20 cellular contexts compared by ENCODE assay signal in the genomic region with DNA sequence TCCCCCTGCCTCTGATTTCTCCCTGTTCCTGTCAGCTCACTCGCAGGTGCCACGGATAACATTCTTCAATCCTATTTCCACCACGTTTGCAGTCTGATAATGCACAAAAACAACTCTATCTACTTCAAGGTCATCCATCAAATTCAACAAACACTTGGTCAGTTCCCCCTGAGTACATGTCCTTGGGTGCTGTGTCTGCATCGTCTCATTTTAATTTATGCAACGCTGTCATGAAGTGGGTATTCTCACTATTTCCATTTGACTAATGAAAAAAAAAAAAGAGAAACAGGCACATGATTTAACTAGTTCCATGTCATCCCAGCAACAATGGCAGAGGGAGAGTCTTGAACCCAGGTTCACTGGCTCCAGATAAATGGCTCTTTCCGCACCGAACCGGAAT.
"Had no signal": no experiment of that assay in that cellular context is flagged by ENCODE, and none has a peak within 500 bp of the region (broad histone marks: within the 10 kb centered on the region; RNA-seq: fewer than 3 reads in every experiment).

No MANE protein-coding gene starts in this region.

- H3K4me3 Mint-ChIP-seq: endodermal cell; memory B cell; naive thymus-derived CD4-positive, alpha-beta T cell; nephron progenitor cell had no signal

- ATAC-seq: foreskin keratinocyte; lower lobe of right lung; naive thymus-derived CD4-positive, alpha-beta T cell; stimulated activated naive CD8-positive, alpha-beta T cell treated with anti-CD3 and anti-CD28 coated beads, Interleukin-15, Interleukin-2, amounts not matched to agents 100 U/mL and 50 U/mL, for 24 hours had no signal

- H3K4me1 Mint-ChIP-seq: memory B cell; naive thymus-derived CD4-positive, alpha-beta T cell had no signal

- FAIRE-seq: endothelial cell of umbilical vein, islet of Langerhans had no signal

- DNase-seq: effector CD4-positive, alpha-beta T cell; endodermal cell; erythroblast; foreskin keratinocyte; head of caudate nucleus; hypothalamus; kidney glomerular epithelial cell; lower lobe of right lung; naive thymus-derived CD4-positive, alpha-beta T cell; nephron progenitor cell; stimulated activated CD4-positive, alpha-beta T cell treated with anti-CD3 and anti-CD28 coated beads, Interleukin-2, amount 100 ng/mL, for 48 hours; stimulated activated naive CD8-positive, alpha-beta T cell treated with anti-CD3 and anti-CD28 coated beads, Interleukin-15, Interleukin-2, amounts not matched to agents 100 U/mL and 50 U/mL, for 24 hours; tibial artery; upper lobe of left lung had no signal

- H3K27ac Mint-ChIP-seq: endodermal cell; memory B cell; naive thymus-derived CD4-positive, alpha-beta T cell; nephron progenitor cell had no signal

- H3K27me3 ChIP-seq: foreskin keratinocyte, tibial artery, upper lobe of left lung, vagina had no signal

- H3K27ac ChIP-seq: coronary artery, foreskin keratinocyte, lower lobe of right lung, tibial artery, upper lobe of left lung, vagina had no signal

- H3K9me3 ChIP-seq: lower lobe of right lung, tibial artery, upper lobe of left lung, vagina had no signal

- H3K4me1 ChIP-seq: foreskin keratinocyte had no signal

- H3K36me3 ChIP-seq: lower lobe of right lung, tibial artery, upper lobe of left lung, vagina had no signal

- H3K36me3 Mint-ChIP-seq: naive thymus-derived CD4-positive, alpha-beta T cell had no signal

- H3K27me3 Mint-ChIP-seq: memory B cell had no signal

- H3K4me3 ChIP-seq: coronary artery, lower lobe of right lung, smooth muscle cell, tibial artery, upper lobe of left lung, vagina had no signal

- H3K4me2 ChIP-seq: smooth muscle cell had no signal
